ENCODE assay signal across 1 cellular context in the genomic region with DNA sequence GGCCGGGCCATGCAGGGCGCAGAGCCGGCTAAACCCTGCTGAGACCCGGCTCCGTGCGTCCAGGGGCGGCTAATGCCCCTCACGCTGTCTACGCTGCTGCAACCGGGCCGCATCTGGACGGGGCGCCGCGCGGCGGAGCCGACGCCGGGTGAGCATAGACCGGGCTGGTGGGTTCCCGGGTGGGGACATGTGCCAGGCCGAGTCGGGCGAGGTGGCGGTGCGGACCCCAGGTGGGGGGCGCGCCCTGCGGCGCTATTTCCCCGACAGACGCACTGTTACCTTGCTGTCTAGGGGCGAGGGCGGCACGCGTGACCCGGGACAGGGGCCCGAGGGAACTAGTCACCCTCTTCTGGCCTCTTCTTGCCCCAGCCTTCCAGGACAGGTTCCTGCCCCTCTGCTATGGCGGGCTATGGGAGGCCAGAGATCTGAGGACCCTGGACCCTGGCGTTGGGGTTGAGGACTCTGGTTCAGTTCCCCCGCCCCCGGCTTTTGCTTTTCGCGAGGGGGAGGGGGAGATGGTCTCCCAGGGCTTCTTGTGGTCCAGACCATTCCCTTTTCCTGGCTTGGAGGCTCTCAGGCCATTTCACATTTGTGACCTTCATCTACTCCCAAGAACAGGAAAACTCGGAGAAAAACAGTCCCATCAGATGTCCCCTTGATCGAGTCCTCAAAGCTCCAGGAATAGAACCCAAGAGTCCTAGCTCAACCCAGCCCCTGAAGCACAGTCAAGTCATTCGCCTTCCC.
A peak's percentile ranks its signal among the peaks of the same experiment; 100 is the strongest.
TF ChIP-seq lines count a peak whose summit lies in the region.

No MANE protein-coding gene starts in this region.

TF ChIP-seq in K562, 482 proteins besides CTCF, POLR2A, EP300 and RAD21 (continued from another document and continues in another):
- TF ChIP-seq POLR3A (IDR thresholded peaks at IDR 0.05; ENCODE audit: borderline replicate concordance, extremely low read depth, insufficient read depth, insufficient read length) (no peak), TAF9B (IDR thresholded peaks at IDR 0.05; ENCODE audit: partially characterized antibody) (no peak), FOS (IDR thresholded peaks at IDR 0.05; ENCODE audit: extremely low read depth, insufficient read length) (no peak), BRF1 (IDR thresholded peaks at IDR 0.05; ENCODE audit: borderline replicate concordance, extremely low read depth, insufficient read length) (no peak), MTA2 (IDR thresholded peaks at IDR 0.05; ENCODE audit: low read depth) (no peak), NRF1 (conservative IDR thresholded peaks at IDR 0.05 in 1 of 2, IDR thresholded peaks at IDR 0.05 in 1 of 2) (no peak), ZNF764 (CRISPR knock-in tag; IDR thresholded peaks at IDR 0.05; ENCODE audit: low read depth) (no peak), L3MBTL2 (IDR thresholded peaks at IDR 0.05) (no peak), ZBTB33 (CRISPR knock-in tag; IDR thresholded peaks at IDR 0.05) (no peak), CBFA2T3 (IDR thresholded peaks at IDR 0.05) (no peak), TAL1 (IDR thresholded peaks at IDR 0.05) (no peak), ETV6 (IDR thresholded peaks at IDR 0.05; ENCODE audit: borderline replicate concordance in 1 of 2, low read depth in 2 of 2, low read length in 1 of 2) (no peak), ETV6 (CRISPR knock-in tag; IDR thresholded peaks at IDR 0.05; ENCODE audit: borderline replicate concordance) (peak; percentile 35; the same call in 1 of the 2 replicates), ATF6 (CRISPR knock-in tag; IDR thresholded peaks at IDR 0.05) (no peak; the same call in 1 of the 2 replicates), PHF8 (IDR thresholded peaks at IDR 0.05; ENCODE audit: borderline replicate concordance, low read length) (peak; percentile 17; the same call in 1 of the 2 replicates), ELK3 (CRISPR knock-in tag; IDR thresholded peaks at IDR 0.05) (no peak), RBFOX2 (IDR thresholded peaks at IDR 0.05; ENCODE audit: low read depth, low read length) (peak; percentile 55), PKNOX1 (IDR thresholded peaks at IDR 0.05) (no peak), GABPA (tag; conservative IDR thresholded peaks at IDR 0.05; ENCODE audit: low read depth) (no peak), DACH1 (IDR thresholded peaks at IDR 0.05; ENCODE audit: partially characterized antibody) (no peak), NFRKB (IDR thresholded peaks at IDR 0.05; ENCODE audit: low read depth) (no peak), ZNF717 (CRISPR knock-in tag; IDR thresholded peaks at IDR 0.05) (no peak), STAG1 (CRISPR knock-in tag; IDR thresholded peaks at IDR 0.05; ENCODE audit: borderline replicate concordance) (no peak), HNRNPL (IDR thresholded peaks at IDR 0.05; ENCODE audit: low read depth, low read length) (peak; percentile 81), ZC3H4 (CRISPR knock-in tag; IDR thresholded peaks at IDR 0.05; ENCODE audit: borderline replicate concordance) (no peak), KLF10 (CRISPR knock-in tag; IDR thresholded peaks at IDR 0.05) (no peak), MAFK (IDR thresholded peaks at IDR 0.05; ENCODE audit: low read length) (no peak), TCFL5 (CRISPR knock-in tag; conservative IDR thresholded peaks at IDR 0.05) (no peak), SIRT6 (IDR thresholded peaks at IDR 0.05; ENCODE audit: low read depth, low read length) (no peak), XRCC4 (IDR thresholded peaks at IDR 0.05; ENCODE audit: extremely low read depth, insufficient read depth, insufficient read length) (no peak), HNRNPLL (IDR thresholded peaks at IDR 0.05; ENCODE audit: low read depth, low read length, poor library complexity, severe bottlenecking) (peak; percentile 91), ZNF318 (IDR thresholded peaks at IDR 0.05; ENCODE audit: borderline replicate concordance in 1 of 2, low read depth in 1 of 2) (no peak), ZNF263 (CRISPR knock-in tag; IDR thresholded peaks at IDR 0.05; ENCODE audit: borderline replicate concordance) (no peak), ZBTB7A (IDR thresholded peaks at IDR 0.05; ENCODE audit: borderline replicate concordance, control insufficient read depth, low read depth, low read length) (peak; percentile 66), NUFIP1 (IDR thresholded peaks at IDR 0.05; ENCODE audit: partially characterized antibody) (no peak), MCM5 (IDR thresholded peaks at IDR 0.05; ENCODE audit: low read depth) (no peak), SMARCA5 (IDR thresholded peaks at IDR 0.05) (no peak), SP2 (IDR thresholded peaks at IDR 0.05; ENCODE audit: extremely low read depth, low read depth, low read length, poor library complexity, severe bottlenecking) (peak; percentile 5), ZKSCAN3 (CRISPR knock-in tag; IDR thresholded peaks at IDR 0.05) (no peak), NCOA1 (IDR thresholded peaks at IDR 0.05; ENCODE audit: low read depth) (no peak), HDAC1 (IDR thresholded peaks at IDR 0.05) (peak in 1 of 2 experiments; percentile 60; a peak in 2 of 4 replicates), ARHGAP35 (IDR thresholded peaks at IDR 0.05; ENCODE audit: partially characterized antibody) (no peak), BRD4 (IDR thresholded peaks at IDR 0.05) (no peak), SRSF9 (IDR thresholded peaks at IDR 0.05; ENCODE audit: borderline replicate concordance, low read depth, low read length) (no peak), ZNF695 (CRISPR knock-in tag; IDR thresholded peaks at IDR 0.05) (no peak), PRPF4 (IDR thresholded peaks at IDR 0.05; ENCODE audit: insufficient read depth, low read depth, low read length, poor library complexity, severe bottlenecking) (peak; percentile 7), RBM15 (IDR thresholded peaks at IDR 0.05; ENCODE audit: insufficient read depth, low read length) (no peak), SAFB2 (IDR thresholded peaks at IDR 0.05; ENCODE audit: borderline replicate concordance, low read depth, low read length, severe bottlenecking) (no peak), ZNF174 (CRISPR knock-in tag; IDR thresholded peaks at IDR 0.05) (no peak)
- TF ChIP-seq, protein P1, sequence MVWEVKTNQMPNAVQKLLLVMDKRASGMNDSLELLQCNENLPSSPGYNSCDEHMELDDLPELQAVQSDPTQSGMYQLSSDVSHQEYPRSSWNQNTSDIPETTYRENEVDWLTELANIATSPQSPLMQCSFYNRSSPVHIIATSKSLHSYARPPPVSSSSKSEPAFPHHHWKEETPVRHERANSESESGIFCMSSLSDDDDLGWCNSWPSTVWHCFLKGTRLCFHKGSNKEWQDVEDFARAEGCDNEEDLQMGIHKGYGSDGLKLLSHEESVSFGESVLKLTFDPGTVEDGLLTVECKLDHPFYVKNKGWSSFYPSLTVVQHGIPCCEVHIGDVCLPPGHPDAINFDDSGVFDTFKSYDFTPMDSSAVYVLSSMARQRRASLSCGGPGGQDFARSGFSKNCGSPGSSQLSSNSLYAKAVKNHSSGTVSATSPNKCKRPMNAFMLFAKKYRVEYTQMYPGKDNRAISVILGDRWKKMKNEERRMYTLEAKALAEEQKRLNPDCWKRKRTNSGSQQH (CRISPR knock-in tag; IDR thresholded peaks at IDR 0.05), result no peak
- TF ChIP-seq, protein P2, sequence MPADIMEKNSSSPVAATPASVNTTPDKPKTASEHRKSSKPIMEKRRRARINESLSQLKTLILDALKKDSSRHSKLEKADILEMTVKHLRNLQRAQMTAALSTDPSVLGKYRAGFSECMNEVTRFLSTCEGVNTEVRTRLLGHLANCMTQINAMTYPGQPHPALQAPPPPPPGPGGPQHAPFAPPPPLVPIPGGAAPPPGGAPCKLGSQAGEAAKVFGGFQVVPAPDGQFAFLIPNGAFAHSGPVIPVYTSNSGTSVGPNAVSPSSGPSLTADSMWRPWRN (IDR thresholded peaks at IDR 0.05; ENCODE audit: low read depth), result no peak
